In genomic region chr16:30086291-30087140, GRCh38 we compare ENCODE assay signal across 2 cellular contexts.
TF ChIP-seq lines count a peak whose summit lies in the region.

No MANE protein-coding gene starts in this region.

TF ChIP-seq in HepG2, 621 proteins besides CTCF, POLR2A, EP300 and RAD21:
- TF ChIP-seq AGO1 (IDR thresholded peaks at IDR 0.05; ENCODE audit: low read depth, low read length, poor library complexity, severe bottlenecking), result peak; percentile 81
- no peak for TF ChIP-seq CHD4 (IDR thresholded peaks at IDR 0.05; ENCODE audit: borderline replicate concordance, low read length)
- TF ChIP-seq ZNF768 (CRISPR knock-in tag; IDR thresholded peaks at IDR 0.05), result peak; percentile 47; the same call in 1 of the 2 replicates
- peak; percentile 10 for TF ChIP-seq HNRNPH1 (optimal IDR thresholded peaks at IDR 0.05; ENCODE audit: low read depth, low read length)
- TF ChIP-seq ZC3H13 (CRISPR knock-in tag; IDR thresholded peaks at IDR 0.05), result 0 out of 2 replicates have a peak, but pooled peaks have one; percentile 9
- peak; percentile 98 for TF ChIP-seq AGO2 (optimal IDR thresholded peaks at IDR 0.05; ENCODE audit: low read depth, low read length)
- TF ChIP-seq ZNF333 (CRISPR knock-in tag; IDR thresholded peaks at IDR 0.05; ENCODE audit: borderline replicate concordance), result peak; percentile 26; the same call in 1 of the 2 replicates
- peak; percentile 81 for TF ChIP-seq RBFOX2 (IDR thresholded peaks at IDR 0.05; ENCODE audit: low read depth, low read length)
- TF ChIP-seq HIC2 (CRISPR knock-in tag; IDR thresholded peaks at IDR 0.05; ENCODE audit: low read depth), result no peak
- peak; percentile 79 for TF ChIP-seq ZNF629 (CRISPR knock-in tag; conservative IDR thresholded peaks at IDR 0.05)

TF ChIP-seq in endothelial cell of umbilical vein, 7 proteins besides CTCF, POLR2A, EP300 and RAD21:
- TF ChIP-seq POLR2AphosphoS5 (IDR thresholded peaks at IDR 0.05; ENCODE audit: insufficient read depth, low read depth, low read length) (peak; percentile 11), MYC (IDR thresholded peaks at IDR 0.05; ENCODE audit: low read depth, low read length) (no peak), JUN (IDR thresholded peaks at IDR 0.05; ENCODE audit: borderline replicate concordance, insufficient read depth, insufficient read length, low read depth) (no peak)
